ENCODE assay signal across 28 cellular contexts in the genomic region with DNA sequence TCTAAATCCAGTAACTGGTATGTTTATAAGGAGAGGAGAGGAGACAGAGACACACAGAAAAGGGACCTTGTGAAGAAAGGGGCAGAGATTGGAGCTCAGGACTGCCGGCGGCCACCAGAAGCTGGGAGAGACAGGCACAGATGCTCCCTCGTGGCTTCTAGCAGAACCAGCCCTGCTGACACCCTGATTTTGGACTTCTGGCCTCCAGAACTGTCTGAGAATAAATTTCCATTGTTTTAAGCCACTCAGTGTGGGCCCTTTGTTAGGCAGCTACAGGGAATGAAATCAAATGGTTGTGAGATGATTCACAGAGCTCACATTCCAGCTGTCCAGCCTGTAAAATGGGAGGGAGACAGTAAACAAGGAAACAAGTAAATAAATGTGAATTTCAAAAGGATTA. TPM values are rescaled to one million over a fixed set of nuclear protein-coding genes. Genes with fewer than 3 reads are reported as not detected.
"Had no signal": no experiment of that assay in that cellular context is flagged by ENCODE, and none has a peak within 500 bp of the region (broad histone marks: within the 10 kb centered on the region; RNA-seq: fewer than 3 reads in every experiment).

No MANE protein-coding gene starts in this region.

- H3K36me3 ChIP-seq: brain microvascular endothelial cell, esophagus muscularis mucosa, gastrocnemius medialis, heart left ventricle, lower lobe of right lung, sigmoid colon, thoracic aorta, upper lobe of left lung had no signal

- H3K27me3 ChIP-seq: brain microvascular endothelial cell, gastrocnemius medialis, sigmoid colon, upper lobe of left lung had no signal

- H3K36me3 Mint-ChIP-seq: activated CD8-positive, alpha-beta memory T cell treated with anti-CD3 and anti-CD28 coated beads, Interleukin-2, amount 10 ng/mL, durations not matched to agents 7 days and 5 days; natural killer cell; stimulated activated naive B cell treated with anti-CD40 and anti-IgM and Interleukin-4, amounts not matched to agents 10 μg/mL and 1 μg/mL and 100 μg/mL, for 72 hours; T-cell had no signal

- H3K4me3 Mint-ChIP-seq: activated CD4-positive, alpha-beta T cell treated with anti-CD3 and anti-CD28 coated beads, Interleukin-2, amount 10 ng/mL, durations not matched to agents 7 days and 5 days; activated CD8-positive, alpha-beta memory T cell treated with anti-CD3 and anti-CD28 coated beads, Interleukin-2, amount 10 ng/mL, durations not matched to agents 7 days and 5 days; activated CD8-positive, alpha-beta T cell treated with anti-CD3 and anti-CD28 coated beads for 36 hours; activated naive CD8-positive, alpha-beta T cell treated with anti-CD3 and anti-CD28 coated beads, Interleukin-2, amount 50 U/mL, for 24 hours; effector memory CD8-positive, alpha-beta T cell; natural killer cell; stimulated activated naive B cell treated with anti-CD40 and anti-IgM and Interleukin-4, amounts not matched to agents 10 μg/mL and 1 μg/mL and 100 μg/mL, for 72 hours; T-cell; T-helper 2 cell treated with Interferon-gamma antibody and Interleukin-4, amounts not matched to agents 5 μg/mL and 100 μg/mL, for 36 hours had no signal

- H3K27ac ChIP-seq: brain microvascular endothelial cell, esophagus muscularis mucosa, gastrocnemius medialis, heart left ventricle, lower lobe of right lung, sigmoid colon, thoracic aorta, upper lobe of left lung, VCaP had no signal

- H3K4me1 ChIP-seq: gastrocnemius medialis, lower lobe of right lung, sigmoid colon, upper lobe of left lung had no signal

- H3K4me1 Mint-ChIP-seq: activated CD4-positive, alpha-beta T cell treated with anti-CD3 and anti-CD28 coated beads, Interleukin-2, amount 10 ng/mL, durations not matched to agents 7 days and 5 days; activated CD8-positive, alpha-beta memory T cell treated with anti-CD3 and anti-CD28 coated beads, Interleukin-2, amount 10 ng/mL, durations not matched to agents 7 days and 5 days; activated naive CD8-positive, alpha-beta T cell treated with anti-CD3 and anti-CD28 coated beads, Interleukin-2, amount 50 U/mL, for 24 hours; natural killer cell; stimulated activated naive B cell treated with anti-CD40 and anti-IgM and Interleukin-4, amounts not matched to agents 10 μg/mL and 1 μg/mL and 100 μg/mL, for 72 hours; T-cell had no signal

- H3K27me3 Mint-ChIP-seq: activated CD4-positive, alpha-beta T cell treated with anti-CD3 and anti-CD28 coated beads, Interleukin-2, amount 10 ng/mL, durations not matched to agents 7 days and 5 days; activated CD8-positive, alpha-beta memory T cell treated with anti-CD3 and anti-CD28 coated beads, Interleukin-2, amount 10 ng/mL, durations not matched to agents 7 days and 5 days had no signal

- H3K4me3 ChIP-seq: dorsolateral prefrontal cortex, esophagus muscularis mucosa, gastrocnemius medialis, heart left ventricle, lower lobe of right lung, sigmoid colon, thoracic aorta, upper lobe of left lung had no signal

- H3K27ac Mint-ChIP-seq: activated CD4-positive, alpha-beta T cell treated with anti-CD3 and anti-CD28 coated beads, Interleukin-2, amount 10 ng/mL, durations not matched to agents 7 days and 5 days; activated CD8-positive, alpha-beta memory T cell treated with anti-CD3 and anti-CD28 coated beads, Interleukin-2, amount 10 ng/mL, durations not matched to agents 7 days and 5 days; activated CD8-positive, alpha-beta T cell treated with anti-CD3 and anti-CD28 coated beads for 36 hours; activated naive CD8-positive, alpha-beta T cell treated with anti-CD3 and anti-CD28 coated beads, Interleukin-2, amount 50 U/mL, for 24 hours; effector memory CD8-positive, alpha-beta T cell; natural killer cell; stimulated activated naive B cell treated with anti-CD40 and anti-IgM and Interleukin-4, amounts not matched to agents 10 μg/mL and 1 μg/mL and 100 μg/mL, for 72 hours; T-cell; T-helper 2 cell treated with Interferon-gamma antibody and Interleukin-4, amounts not matched to agents 5 μg/mL and 100 μg/mL, for 36 hours had no signal

- H3K9me3 ChIP-seq: esophagus muscularis mucosa, gastrocnemius medialis, heart left ventricle, lower lobe of right lung, sigmoid colon, thoracic aorta, upper lobe of left lung had no signal

- H3K9me3 Mint-ChIP-seq: natural killer cell had no signal

- DNase-seq: activated CD4-positive, alpha-beta T cell treated with anti-CD3 and anti-CD28 coated beads, Interleukin-2, amount 10 ng/mL, durations not matched to agents 7 days and 5 days; activated CD8-positive, alpha-beta memory T cell treated with anti-CD3 and anti-CD28 coated beads, Interleukin-2, amount 10 ng/mL, durations not matched to agents 7 days and 5 days; activated CD8-positive, alpha-beta T cell treated with anti-CD3 and anti-CD28 coated beads for 36 hours; activated gamma-delta T cell; activated naive CD4-positive, alpha-beta T cell treated with anti-CD3 and anti-CD28 coated beads, Interleukin-2, amount 50 U/mL, for 16 hours; activated naive CD8-positive, alpha-beta T cell treated with anti-CD3 and anti-CD28 coated beads, Interleukin-2, amount 50 U/mL, for 24 hours; activated T-cell treated with anti-CD3 and anti-CD28 coated beads for 4 hours; aorta; brain microvascular endothelial cell; central memory CD4-positive, alpha-beta T cell; dorsolateral prefrontal cortex; effector memory CD8-positive, alpha-beta T cell; gastrocnemius medialis; heart left ventricle; kidney; lower lobe of right lung; natural killer cell; retina; sigmoid colon; stimulated activated CD4-positive, alpha-beta T cell treated with anti-CD3 and anti-CD28 coated beads, Interleukin-2, amount 100 ng/mL, for 48 hours; stimulated activated CD8-positive, alpha-beta memory T cell treated with anti-CD3 and anti-CD28 coated beads, Interleukin-4, amount 100 ng/mL, for 48 hours; stimulated activated naive B cell treated with anti-CD40 and anti-IgM and Interleukin-4, amounts not matched to agents 10 μg/mL and 1 μg/mL and 100 μg/mL, for 72 hours; T-cell; upper lobe of left lung had no signal

RNA-seq across cellular contexts. Expression of gene TMEM132C, which starts 47.6 kb away (rescaled TPM):
- total RNA-seq: activated CD4-positive, alpha-beta T cell treated with anti-CD3 and anti-CD28 coated beads, Interleukin-2, amount 10 ng/mL, durations not matched to agents 7 days and 5 days; activated CD8-positive, alpha-beta memory T cell treated with anti-CD3 and anti-CD28 coated beads, Interleukin-2, amount 10 ng/mL, durations not matched to agents 7 days and 5 days; activated CD8-positive, alpha-beta T cell treated with anti-CD3 and anti-CD28 coated beads for 36 hours had no signal
- polyA plus RNA-seq: aorta had no signal
